32 cellular contexts compared by ENCODE assay signal in genomic region chr7:12053561-12053960, GRCh38.
"Had no signal": no experiment of that assay in that cellular context is flagged by ENCODE, and none has a peak within 500 bp of the region (broad histone marks: within the 10 kb centered on the region; RNA-seq: fewer than 3 reads in every experiment).

No MANE protein-coding gene starts in this region.

- ATAC-seq: activated naive CD4-positive, alpha-beta T cell treated with anti-CD3 and anti-CD28 coated beads, Interleukin-2, amount 50 U/mL, for 72 hours; activated naive CD8-positive, alpha-beta T cell treated with anti-CD3 and anti-CD28 coated beads, Interleukin-2, amount 50 U/mL, for 24 hours; activated T-cell treated with anti-CD3 and anti-CD28 coated beads, Interleukin-2, amount 50 U/mL, for 4 hours; activated T-cell treated with anti-CD3 and anti-CD28 coated beads, Interleukin-2, amount 50 U/mL, for 72 hours; activated T-helper 17 cell treated with anti-CD3 and anti-CD28 coated beads, Interleukin-2, amount 50 U/mL, for 72 hours; body of pancreas had no signal

- H3K9me3 ChIP-seq: body of pancreas had no signal

- H3K27ac ChIP-seq: adrenal gland, ascending aorta, body of pancreas, brain microvascular endothelial cell, breast epithelium, cardiac muscle cell had no signal

- H3K4me3 ChIP-seq: adrenal gland, ascending aorta, body of pancreas, breast epithelium, cardiac muscle cell had no signal

- DNase-seq: activated effector memory CD4-positive, alpha-beta T cell treated with anti-CD3 and anti-CD28 coated beads, Interleukin-2, amount 50 U/mL, for 16 hours; activated effector memory CD4-positive, alpha-beta T cell treated with Interleukin-2 at 50 U/mL for 16 hours; activated gamma-delta T cell; activated gamma-delta T cell treated with Interleukin-2 at 50 U/mL for 16 hours; activated naive CD4-positive, alpha-beta T cell; activated naive CD4-positive, alpha-beta T cell treated with anti-CD3 and anti-CD28 coated beads for 36 hours; activated naive CD4-positive, alpha-beta T cell treated with anti-CD3 and anti-CD28 coated beads, Interleukin-2, amount 10 ng/mL, durations not matched to agents 7 days and 5 days; activated naive CD4-positive, alpha-beta T cell treated with anti-CD3 and anti-CD28 coated beads, Interleukin-2, amount 50 U/mL, for 16 hours; activated naive CD4-positive, alpha-beta T cell treated with Interleukin-2 at 50 U/mL for 16 hours; activated naive CD8-positive, alpha-beta T cell treated with anti-CD3 and anti-CD28 coated beads for 36 hours; activated naive CD8-positive, alpha-beta T cell treated with anti-CD3 and anti-CD28 coated beads, Interleukin-2, amount 10 ng/mL, durations not matched to agents 7 days and 5 days; activated naive CD8-positive, alpha-beta T cell treated with anti-CD3 and anti-CD28 coated beads, Interleukin-2, amount 50 U/mL, for 24 hours; activated T-cell treated with anti-CD3 and anti-CD28 coated beads, Interleukin-2, amount 50 U/mL, for 1 hour; activated T-cell treated with anti-CD3 and anti-CD28 coated beads, Interleukin-2, amount 50 U/mL, for 24 hours; activated T-cell treated with anti-CD3 and anti-CD28 coated beads, Interleukin-2, amount 50 U/mL, for 4 hours; activated T-cell treated with anti-CD3 and anti-CD28 coated beads, Interleukin-2, amount 50 U/mL, for 48 hours; activated T-cell treated with anti-CD3 and anti-CD28 coated beads, Interleukin-2, amount 50 U/mL, for 72 hours; adrenal gland; amniotic stem cell; amygdala; anterior cingulate cortex; aorta; body of pancreas; brain microvascular endothelial cell; caudate nucleus; central memory CD4-positive, alpha-beta T cell; cerebellar nuclear complex had no signal

- H3K27me3 ChIP-seq: adrenal gland, ascending aorta, body of pancreas, brain microvascular endothelial cell, breast epithelium, cardiac muscle cell had no signal

- H3K36me3 ChIP-seq: adrenal gland, ascending aorta, brain microvascular endothelial cell, breast epithelium, cardiac muscle cell had no signal

- H3K4me1 ChIP-seq: adrenal gland, ascending aorta, body of pancreas, breast epithelium had no signal
